37 cellular contexts compared by ENCODE assay signal in the genomic region with DNA sequence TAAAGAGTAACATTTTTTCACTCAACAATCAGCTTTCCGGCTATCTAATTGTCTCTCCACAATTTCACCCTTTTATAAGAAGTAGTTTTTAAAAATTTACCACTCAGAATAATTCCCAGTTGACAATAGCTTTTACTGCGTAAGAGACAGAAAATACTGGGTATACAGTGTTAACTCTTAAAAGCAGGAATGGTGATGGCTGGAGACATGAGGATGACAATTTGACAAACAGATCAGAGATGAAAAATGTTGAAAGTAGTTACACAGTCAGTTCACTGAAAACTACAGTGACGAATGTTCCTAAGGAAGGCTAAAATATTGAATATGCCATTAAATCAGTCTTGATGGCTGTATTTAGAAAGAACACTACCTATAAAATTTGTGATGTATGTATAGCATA.
"Had no signal": no experiment of that assay in that cellular context is flagged by ENCODE, and none has a peak within 500 bp of the region (broad histone marks: within the 10 kb centered on the region; RNA-seq: fewer than 3 reads in every experiment).

No MANE protein-coding gene starts in this region.

- H3K36me3 ChIP-seq: ascending aorta, cardiac muscle cell had no signal

- H3K9me3 Mint-ChIP-seq: activated B cell treated with CpG ODN at 0.5 μM for 24 hours; activated CD4-positive, alpha-beta memory T cell treated with anti-CD3 and anti-CD28 coated beads for 36 hours; activated CD4-positive, alpha-beta T cell treated with anti-CD3 and anti-CD28 coated beads, Interleukin-2, amount 10 ng/mL, durations not matched to agents 24 days and 14 days; activated naive CD4-positive, alpha-beta T cell treated with anti-CD3 and anti-CD28 coated beads, Interleukin-2, amount 10 ng/mL, durations not matched to agents 7 days and 5 days; activated naive CD4-positive, alpha-beta T cell treated with anti-CD3 and anti-CD28 coated beads, Interleukin-2, amount 50 U/mL, for 24 hours; activated naive CD8-positive, alpha-beta T cell treated with anti-CD3 and anti-CD28 coated beads, Interleukin-2, amount 10 ng/mL, durations not matched to agents 7 days and 5 days; activated naive CD8-positive, alpha-beta T cell treated with anti-CD3 and anti-CD28 coated beads, Interleukin-2, amount 50 U/mL, for 24 hours; activated T-cell treated with anti-CD3 and anti-CD28 coated beads, Interleukin-2, amount 50 U/mL, for 24 hours; activated T-helper 2 cell treated with anti-CD3 and anti-CD28 coated beads, Interferon-gamma antibody, Interleukin-2, Interleukin-4, amounts not matched to agents 10 μg/mL and 5 μg/mL and 100 μg/mL, durations not matched to agents 14 hours and 24 hours and 36 hours; brain; central memory CD8-positive, alpha-beta T cell; T-helper 1 cell treated with Interleukin-12 subunit alpha and Interleukin-12 subunit beta and Interleukin-4 antibody, amounts not matched to agents 30 μg/mL and 1 μg/mL, for 36 hours; T-helper 2 cell treated with Interferon-gamma antibody and Interleukin-4, amounts not matched to agents 5 μg/mL and 100 μg/mL, for 36 hours had no signal

- ATAC-seq: activated CD8-positive, alpha-beta memory T cell treated with anti-CD3 and anti-CD28 coated beads, Interleukin-2, amount 10 ng/mL, durations not matched to agents 7 days and 5 days; activated CD8-positive, alpha-beta T cell treated with anti-CD3 and anti-CD28 coated beads, Interleukin-2, amount 10 ng/mL, durations not matched to agents 7 days and 5 days; activated naive CD8-positive, alpha-beta T cell treated with anti-CD3 and anti-CD28 coated beads, Interleukin-2, amount 50 U/mL, for 24 hours had no signal

- H3K36me3 Mint-ChIP-seq: activated CD4-positive, alpha-beta memory T cell treated with anti-CD3 and anti-CD28 coated beads for 36 hours; activated CD8-positive, alpha-beta memory T cell treated with anti-CD3 and anti-CD28 coated beads, Interleukin-2, amount 10 ng/mL, durations not matched to agents 7 days and 5 days; activated naive CD4-positive, alpha-beta T cell treated with anti-CD3 and anti-CD28 coated beads, Interleukin-2, amount 10 ng/mL, durations not matched to agents 7 days and 5 days; activated naive CD4-positive, alpha-beta T cell treated with anti-CD3 and anti-CD28 coated beads, Interleukin-2, amount 50 U/mL, for 24 hours; activated naive CD8-positive, alpha-beta T cell; activated naive CD8-positive, alpha-beta T cell treated with anti-CD3 and anti-CD28 coated beads, Interleukin-2, amount 10 ng/mL, durations not matched to agents 7 days and 5 days; brain had no signal

- H3K4me1 ChIP-seq: ascending aorta had no signal

- DNase-seq: activated B cell treated with CpG ODN at 0.5 μM for 24 hours; activated CD4-positive, alpha-beta memory T cell treated with anti-CD3 and anti-CD28 coated beads for 36 hours; activated CD4-positive, alpha-beta T cell treated with anti-CD3 and anti-CD28 coated beads for 4 hours; activated CD4-positive, alpha-beta T cell treated with anti-CD3 and anti-CD28 coated beads, Interleukin-2, amount 10 ng/mL, durations not matched to agents 24 days and 14 days; activated CD4-positive, alpha-beta T cell treated with anti-CD3 and anti-CD28 coated beads, Interleukin-2, amount 50 U/mL, for 1 hour; activated CD4-positive, alpha-beta T cell treated with anti-CD3 and anti-CD28 coated beads, Interleukin-2, amount 50 U/mL, for 4 hours; activated CD4-positive, CD25-positive, alpha-beta regulatory T cell treated with anti-CD3 and anti-CD28 coated beads, Interleukin-2, amount 50 U/mL, for 72 hours; activated CD8-positive, alpha-beta memory T cell treated with anti-CD3 and anti-CD28 coated beads for 24 hours; activated CD8-positive, alpha-beta memory T cell treated with anti-CD3 and anti-CD28 coated beads, Interleukin-2, amount 10 ng/mL, durations not matched to agents 7 days and 5 days; activated CD8-positive, alpha-beta memory T cell treated with anti-CD3 and anti-CD28 coated beads, Interleukin-2, amount 50 U/mL, for 48 hours; activated CD8-positive, alpha-beta T cell treated with anti-CD3 and anti-CD28 coated beads, Interleukin-2, amount 10 ng/mL, durations not matched to agents 7 days and 5 days; activated effector memory CD4-positive, alpha-beta T cell treated with Interleukin-2 at 50 U/mL for 16 hours; activated gamma-delta T cell; activated naive CD4-positive, alpha-beta T cell treated with anti-CD3 and anti-CD28 coated beads, Interleukin-2, amount 10 ng/mL, durations not matched to agents 7 days and 5 days; activated naive CD4-positive, alpha-beta T cell treated with Interleukin-2 at 50 U/mL for 16 hours; activated naive CD8-positive, alpha-beta T cell treated with anti-CD3 and anti-CD28 coated beads, Interleukin-2, amount 10 ng/mL, durations not matched to agents 7 days and 5 days; activated naive CD8-positive, alpha-beta T cell treated with anti-CD3 and anti-CD28 coated beads, Interleukin-2, amount 50 U/mL, for 24 hours; activated T-cell treated with anti-CD3 and anti-CD28 coated beads, Interleukin-2, amount 50 U/mL, for 24 hours; activated T-cell treated with anti-CD3 and anti-CD28 coated beads, Interleukin-2, amount 50 U/mL, for 48 hours; amygdala; anterior cingulate cortex; caudate nucleus; cerebellar nuclear complex; T-helper 1 cell; T-helper 2 cell; T-helper 9 cell had no signal

- H3K27me3 ChIP-seq: ascending aorta, cardiac muscle cell had no signal

- FAIRE-seq: bronchial epithelial cell had no signal

- H3K27ac ChIP-seq: ascending aorta, cardiac muscle cell, VCaP had no signal

- H3K4me1 Mint-ChIP-seq: activated B cell treated with CpG ODN at 0.5 μM for 24 hours; activated naive CD4-positive, alpha-beta T cell treated with anti-CD3 and anti-CD28 coated beads, Interleukin-2, amount 10 ng/mL, durations not matched to agents 7 days and 5 days; activated naive CD8-positive, alpha-beta T cell treated with anti-CD3 and anti-CD28 coated beads, Interleukin-2, amount 10 ng/mL, durations not matched to agents 7 days and 5 days; central memory CD8-positive, alpha-beta T cell had no signal

- H3K27me3 Mint-ChIP-seq: activated B cell treated with CpG ODN at 0.5 μM for 24 hours; activated CD4-positive, alpha-beta T cell treated with anti-CD3 and anti-CD28 coated beads, Interleukin-2, amount 10 ng/mL, durations not matched to agents 24 days and 14 days; activated CD8-positive, alpha-beta memory T cell treated with anti-CD3 and anti-CD28 coated beads, Interleukin-2, amount 10 ng/mL, durations not matched to agents 7 days and 5 days; activated naive CD4-positive, alpha-beta T cell treated with anti-CD3 and anti-CD28 coated beads, Interleukin-2, amount 10 ng/mL, durations not matched to agents 7 days and 5 days; activated naive CD4-positive, alpha-beta T cell treated with anti-CD3 and anti-CD28 coated beads, Interleukin-2, amount 50 U/mL, for 24 hours; activated naive CD8-positive, alpha-beta T cell; activated naive CD8-positive, alpha-beta T cell treated with anti-CD3 and anti-CD28 coated beads, Interleukin-2, amount 10 ng/mL, durations not matched to agents 7 days and 5 days; activated naive CD8-positive, alpha-beta T cell treated with anti-CD3 and anti-CD28 coated beads, Interleukin-2, amount 50 U/mL, for 24 hours; activated T-cell treated with anti-CD3 and anti-CD28 coated beads, Interleukin-2, amount 50 U/mL, for 24 hours; brain; central memory CD8-positive, alpha-beta T cell had no signal

- H3K4me3 Mint-ChIP-seq: activated B cell treated with CpG ODN at 0.5 μM for 24 hours; activated CD4-positive, alpha-beta memory T cell treated with anti-CD3 and anti-CD28 coated beads for 36 hours; activated CD4-positive, alpha-beta T cell treated with anti-CD3 and anti-CD28 coated beads, Interleukin-2, amount 10 ng/mL, durations not matched to agents 24 days and 14 days; activated CD8-positive, alpha-beta memory T cell treated with anti-CD3 and anti-CD28 coated beads, Interleukin-2, amount 10 ng/mL, durations not matched to agents 7 days and 5 days; activated CD8-positive, alpha-beta T cell treated with anti-CD3 and anti-CD28 coated beads, Interleukin-2, amount 10 ng/mL, durations not matched to agents 7 days and 5 days; activated naive CD4-positive, alpha-beta T cell treated with anti-CD3 and anti-CD28 coated beads, Interleukin-2, amount 10 ng/mL, durations not matched to agents 7 days and 5 days; activated naive CD4-positive, alpha-beta T cell treated with anti-CD3 and anti-CD28 coated beads, Interleukin-2, amount 50 U/mL, for 24 hours; activated naive CD8-positive, alpha-beta T cell; activated naive CD8-positive, alpha-beta T cell treated with anti-CD3 and anti-CD28 coated beads, Interleukin-2, amount 10 ng/mL, durations not matched to agents 7 days and 5 days; activated naive CD8-positive, alpha-beta T cell treated with anti-CD3 and anti-CD28 coated beads, Interleukin-2, amount 50 U/mL, for 24 hours; activated T-cell treated with anti-CD3 and anti-CD28 coated beads, Interleukin-2, amount 50 U/mL, for 24 hours; brain; central memory CD8-positive, alpha-beta T cell; T-helper 1 cell treated with Interleukin-12 subunit alpha and Interleukin-12 subunit beta and Interleukin-4 antibody, amounts not matched to agents 30 μg/mL and 1 μg/mL, for 36 hours; T-helper 2 cell treated with Interferon-gamma antibody and Interleukin-4, amounts not matched to agents 5 μg/mL and 100 μg/mL, for 36 hours had no signal

- H3K9me3 ChIP-seq: ascending aorta had no signal

- H3K27ac Mint-ChIP-seq: activated B cell treated with CpG ODN at 0.5 μM for 24 hours; activated CD4-positive, alpha-beta memory T cell treated with anti-CD3 and anti-CD28 coated beads for 36 hours; activated CD4-positive, alpha-beta T cell treated with anti-CD3 and anti-CD28 coated beads, Interleukin-2, amount 10 ng/mL, durations not matched to agents 24 days and 14 days; activated CD8-positive, alpha-beta memory T cell treated with anti-CD3 and anti-CD28 coated beads, Interleukin-2, amount 10 ng/mL, durations not matched to agents 7 days and 5 days; activated CD8-positive, alpha-beta T cell treated with anti-CD3 and anti-CD28 coated beads, Interleukin-2, amount 10 ng/mL, durations not matched to agents 7 days and 5 days; activated naive CD4-positive, alpha-beta T cell treated with anti-CD3 and anti-CD28 coated beads, Interleukin-2, amount 10 ng/mL, durations not matched to agents 7 days and 5 days; activated naive CD4-positive, alpha-beta T cell treated with anti-CD3 and anti-CD28 coated beads, Interleukin-2, amount 50 U/mL, for 24 hours; activated naive CD8-positive, alpha-beta T cell; activated naive CD8-positive, alpha-beta T cell treated with anti-CD3 and anti-CD28 coated beads, Interleukin-2, amount 10 ng/mL, durations not matched to agents 7 days and 5 days; activated naive CD8-positive, alpha-beta T cell treated with anti-CD3 and anti-CD28 coated beads, Interleukin-2, amount 50 U/mL, for 24 hours; activated T-cell treated with anti-CD3 and anti-CD28 coated beads, Interleukin-2, amount 50 U/mL, for 24 hours; activated T-helper 2 cell treated with anti-CD3 and anti-CD28 coated beads, Interferon-gamma antibody, Interleukin-2, Interleukin-4, amounts not matched to agents 10 μg/mL and 5 μg/mL and 100 μg/mL, durations not matched to agents 14 hours and 24 hours and 36 hours; brain; T-helper 1 cell treated with Interleukin-12 subunit alpha and Interleukin-12 subunit beta and Interleukin-4 antibody, amounts not matched to agents 30 μg/mL and 1 μg/mL, for 36 hours; T-helper 2 cell treated with Interferon-gamma antibody and Interleukin-4, amounts not matched to agents 5 μg/mL and 100 μg/mL, for 36 hours had no signal

- H3K4me3 ChIP-seq: ascending aorta, cardiac muscle cell had no signal
